In the genomic region with DNA sequence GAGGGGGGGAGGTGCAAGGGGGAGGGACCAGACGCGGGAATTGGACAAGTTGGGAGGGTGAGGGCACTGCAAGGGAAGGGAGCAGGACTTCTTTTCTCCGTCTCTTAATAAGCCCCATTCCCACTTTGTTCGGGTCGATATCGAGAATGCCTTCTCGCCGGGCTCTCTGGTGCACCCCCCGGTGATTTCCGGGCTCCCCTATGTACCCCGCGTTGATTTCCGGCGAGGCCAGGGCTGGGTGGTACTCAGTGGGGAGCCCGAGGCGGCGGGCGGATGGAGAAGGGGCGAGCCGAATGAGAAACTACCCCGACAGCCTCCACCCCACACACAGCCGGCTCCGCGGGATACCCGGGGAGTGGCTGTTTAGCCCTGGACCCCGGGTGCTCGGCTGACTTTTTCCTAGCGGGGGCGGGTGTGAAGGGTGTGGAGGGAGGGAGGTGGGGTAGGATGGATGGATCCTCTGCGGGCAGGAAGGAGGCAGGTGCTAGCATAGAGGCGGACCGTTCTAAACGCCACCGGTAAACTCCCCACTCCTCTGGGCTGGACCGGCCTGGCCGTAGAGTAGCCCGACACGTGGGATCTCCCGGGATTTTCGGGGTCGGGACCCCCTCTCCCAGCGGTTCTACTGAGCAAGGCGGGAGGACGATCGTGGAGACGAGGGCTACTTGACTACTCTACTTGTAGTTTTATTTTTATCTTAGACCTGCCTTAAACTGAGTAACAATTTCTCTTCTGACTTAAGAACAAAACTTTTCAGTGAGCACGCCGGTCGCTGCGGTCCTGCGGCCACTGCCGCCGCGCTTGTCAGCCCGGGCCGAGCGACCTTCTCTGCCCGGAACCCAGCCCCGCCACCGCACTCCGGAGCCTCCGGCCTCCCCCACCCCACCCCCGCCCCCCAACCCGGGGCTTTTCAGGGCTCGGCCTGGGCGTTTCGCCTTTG, we compare ENCODE assay signal across 8 cellular contexts. TPM values are rescaled to one million over a fixed set of nuclear protein-coding genes. Genes with fewer than 3 reads are reported as not detected.
DNase-seq lines count a peak whose midpoint lies in the region; ATAC-seq and TF ChIP-seq lines count a peak whose summit lies in the region.

No MANE protein-coding gene starts in this region.

- H3K9me2 ChIP-seq in neural cell (ENCODE audit: insufficient read depth, low read length) = no peaks in the 10 kb centered on the region

- H3K4me2 ChIP-seq in neural cell (ENCODE audit: low read length) = peak overlapping the region; percentile 63

- TF ChIP-seq CTCF in epithelial cell of esophagus (IDR thresholded peaks at IDR 0.05; ENCODE audit: insufficient read depth, low read depth, low read length, missing control alignments) (no peak), neural cell (IDR thresholded peaks at IDR 0.05; ENCODE audit: poor library complexity, severe bottlenecking) (no peak)

- H3F3A ChIP-seq in neural cell (ENCODE audit: insufficient read depth, low read length, poor library complexity, severe bottlenecking) = no peaks in the 10 kb centered on the region

- H3K36me3 Mint-ChIP-seq in activated CD4-positive, alpha-beta T cell treated with anti-CD3 and anti-CD28 coated beads for 36 hours (ENCODE audit: low read depth) = no peaks in the 10 kb centered on the region

- H3K4me3 ChIP-seq in epithelial cell of esophagus (ENCODE audit: low read length) (peak overlapping the region; percentile 47), neural cell (ENCODE audit: low read length) (peak overlapping the region; percentile 69)

- POLR2A ChIA-PET in activated CD4-positive, alpha-beta T cell treated with anti-CD3 and anti-CD28 coated beads for 36 hours (lab: Charles Lee) = no interaction called here

- ATAC-seq in activated CD4-positive, alpha-beta T cell treated with anti-CD3 and anti-CD28 coated beads for 36 hours = peak; percentile 55
- no peak for ATAC-seq in HG02623 (IDR thresholded peaks at IDR 0.05; ENCODE audit: unreplicated experiment)

- H2AFZ ChIP-seq in neural cell (ENCODE audit: low read depth, low read length) = no peak overlapping the region

- no peaks in the 10 kb centered on the region for H3K9me3 Mint-ChIP-seq in activated CD4-positive, alpha-beta T cell treated with anti-CD3 and anti-CD28 coated beads for 36 hours (ENCODE audit: low read depth)

- in situ Hi-C loops in ACHN (cut with HindIII; ENCODE audit: low pct_ligation_motif_present, low pct_unique_long_range_greater_than_20kb, low sequenced_read_pairs) = no loop called here

- peaks cover 62% of the 10 kb centered on the region for H3K27me3 ChIP-seq in neural cell (ENCODE audit: insufficient read depth, low read depth, low read length)

- no peaks in the 10 kb centered on the region for H3K79me2 ChIP-seq in neural cell (replicated peaks; ENCODE audit: insufficient read depth, low read length)

- no peak for TF ChIP-seq RAD21 in neural cell (conservative IDR thresholded peaks at IDR 0.05)

- H3K4me3 Mint-ChIP-seq in activated CD4-positive, alpha-beta T cell treated with anti-CD3 and anti-CD28 coated beads for 36 hours = peak overlapping the region; percentile 74

- TF ChIP-seq EP300 in neural cell (conservative IDR thresholded peaks at IDR 0.05; ENCODE audit: poor library complexity, severe bottlenecking) = no peak

- H3K27me3 Mint-ChIP-seq in activated CD4-positive, alpha-beta T cell treated with anti-CD3 and anti-CD28 coated beads for 36 hours = peaks cover 65% of the 10 kb centered on the region

- H3K27ac ChIP-seq in neural cell (ENCODE audit: low read length) = no peak overlapping the region

- DNase-seq in activated CD4-positive, alpha-beta T cell treated with anti-CD3 and anti-CD28 coated beads for 36 hours = peak; percentile 51
- DNase-seq in activated CD4-positive, alpha-beta T cell treated with anti-CD3 and anti-CD28 coated beads for 4 hours = no peak
- DNase-seq in UCSD-AML1 (lab: John Stamatoyannopoulos, UW; ENCODE audit: unreplicated experiment) (peak; percentile 70), epithelial cell of esophagus (ENCODE audit: low read depth) (no peak), ACHN (no peak), NCI-H2227 treated with DMSO at 0.1 percent for 48 hours (lab: John Stamatoyannopoulos, UW) (no peak)

- no peaks in the 10 kb centered on the region for H3K36me3 ChIP-seq in neural cell (ENCODE audit: insufficient read depth, low read length)

- intact Hi-C loops in activated CD4-positive, alpha-beta T cell treated with anti-CD3 and anti-CD28 coated beads for 36 hours (cut with DNase I, micrococcal nuclease) = no loop called here

- H4K20me1 ChIP-seq in neural cell (ENCODE audit: insufficient read depth) = no peaks in the 10 kb centered on the region

- H3K27ac Mint-ChIP-seq in activated CD4-positive, alpha-beta T cell treated with anti-CD3 and anti-CD28 coated beads for 36 hours = no peak overlapping the region

- H3K4me1 Mint-ChIP-seq in activated CD4-positive, alpha-beta T cell treated with anti-CD3 and anti-CD28 coated beads for 36 hours = peaks cover 34% of the 10 kb centered on the region

- no peak overlapping the region for H3K9ac ChIP-seq in neural cell (ENCODE audit: low read length)

- no peaks in the 10 kb centered on the region for H3K9me3 ChIP-seq in neural cell (ENCODE audit: low read length)

- CTCF ChIA-PET in activated CD4-positive, alpha-beta T cell treated with anti-CD3 and anti-CD28 coated beads for 36 hours (lab: Charles Lee) = no interaction called here

TF ChIP-seq in neural cell, 6 proteins besides CTCF, POLR2A, EP300 and RAD21:
- TF ChIP-seq SMC3 (conservative IDR thresholded peaks at IDR 0.05; ENCODE audit: poor library complexity) (no peak), EZH2 (IDR thresholded peaks at IDR 0.05; ENCODE audit: borderline replicate concordance, insufficient read depth, low read length, poor library complexity, severe bottlenecking) (peak; percentile 31)

RNA-seq across cellular contexts. Expression of gene RNF220, which starts 1.0 kb away (rescaled TPM):
- total RNA-seq in activated CD4-positive, alpha-beta T cell treated with anti-CD3 and anti-CD28 coated beads for 36 hours = 10 to 100 TPM; 72.3 to 78.3 TPM
- polyA plus RNA-seq in neural cell = 142 and 161 TPM in 2 replicates
- polyA minus RNA-seq in neural cell = 75.6 and 76.2 TPM in 2 replicates

RNA-seq across cellular contexts. Expression of gene ERI3, which starts 51.0 kb away (rescaled TPM):
- total RNA-seq in activated CD4-positive, alpha-beta T cell treated with anti-CD3 and anti-CD28 coated beads for 36 hours = 10 to 100 TPM; 36.7 to 41.3 TPM
- polyA plus RNA-seq in neural cell = 92.5 and 109 TPM in 2 replicates
- polyA minus RNA-seq in neural cell = 54.8 and 57.2 TPM in 2 replicates

Comparison
In these comparisons a context has a peak if more than half of its experiments do, and no peak if none do; other contexts are left out.
1. DNase-seq: peak in activated CD4-positive, alpha-beta T cell treated with anti-CD3 and anti-CD28 coated beads for 36 hours (single experiment) and UCSD-AML1 (single experiment); none in activated CD4-positive, alpha-beta T cell treated with anti-CD3 and anti-CD28 coated beads for 4 hours (0 of 2), epithelial cell of esophagus (single experiment), ACHN (single experiment) and NCI-H2227 treated with DMSO at 0.1 percent for 48 hours (single experiment).